21 cellular contexts compared by ENCODE assay signal in the genomic region with DNA sequence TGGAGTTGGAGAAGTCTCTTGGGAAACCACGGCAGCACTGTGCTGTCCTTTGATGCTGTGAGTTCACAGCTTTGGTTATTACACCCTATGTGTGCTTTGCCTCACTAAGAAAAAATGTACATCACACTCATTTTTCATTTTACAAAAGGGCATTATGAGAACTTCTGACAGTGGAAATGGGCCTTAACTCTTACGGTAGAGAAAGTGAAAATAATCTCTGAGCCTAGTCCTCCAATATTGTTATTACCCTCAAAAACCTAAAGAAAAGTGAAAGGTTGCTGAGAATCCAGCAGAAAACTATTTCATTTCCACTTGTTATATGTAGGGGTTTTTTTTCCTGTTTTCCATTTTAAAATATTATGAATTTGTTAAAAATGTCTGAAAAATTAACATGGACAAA. TPM values are rescaled to one million over a fixed set of nuclear protein-coding genes. Genes with fewer than 3 reads are reported as not detected.
"Had no signal": no experiment of that assay in that cellular context is flagged by ENCODE, and none has a peak within 500 bp of the region (broad histone marks: within the 10 kb centered on the region; RNA-seq: fewer than 3 reads in every experiment).

No MANE protein-coding gene starts in this region.

- ATAC-seq: activated CD4-positive, CD25-positive, alpha-beta regulatory T cell treated with anti-CD3 and anti-CD28 coated beads, Interleukin-2, amount 50 U/mL, for 24 hours; left cardiac atrium; lower lobe of right lung; naive thymus-derived CD8-positive, alpha-beta T cell; stimulated activated naive CD8-positive, alpha-beta T cell treated with anti-CD3 and anti-CD28 coated beads, Interleukin-15, amount 100 ng/mL, for 72 hours had no signal

- H3K27ac ChIP-seq: esophagus muscularis mucosa, lower lobe of right lung, neutrophil, right atrium auricular region, skin epidermis, testis had no signal

- H3K4me1 ChIP-seq: esophagus muscularis mucosa, lower lobe of right lung, right atrium auricular region, testis had no signal

- H3K36me3 ChIP-seq: esophagus muscularis mucosa, lower lobe of right lung, neutrophil, right atrium auricular region had no signal

- H3K4me3 ChIP-seq: esophagus muscularis mucosa, lower lobe of right lung, right atrium auricular region, skin epidermis, testis had no signal

- DNase-seq: activated CD4-positive, alpha-beta T cell treated with anti-CD3 and anti-CD28 coated beads, Interleukin-2, amount 50 U/mL, for 4 hours; activated effector memory CD4-positive, alpha-beta T cell treated with anti-CD3 and anti-CD28 coated beads, Interleukin-2, amount 50 U/mL, for 16 hours; activated naive CD8-positive, alpha-beta T cell treated with anti-CD3 and anti-CD28 coated beads for 36 hours; activated T-cell treated with anti-CD3 and anti-CD28 coated beads, Interleukin-2, amount 50 U/mL, for 1 hour; anterior cingulate cortex; foreskin fibroblast; head of caudate nucleus; left cardiac atrium; lower lobe of right lung; naive thymus-derived CD8-positive, alpha-beta T cell; posterior cingulate gyrus; stimulated activated CD4-positive, alpha-beta T cell treated with anti-CD3 and anti-CD28 coated beads, Interleukin-4, amount 100 ng/mL, for 4 hours; stimulated activated naive CD8-positive, alpha-beta T cell treated with anti-CD3 and anti-CD28 coated beads, Interleukin-15, amount 100 ng/mL, for 72 hours; testis had no signal

- H3K27me3 ChIP-seq: esophagus muscularis mucosa, neutrophil, right atrium auricular region, testis had no signal

- H3K9me3 ChIP-seq: esophagus muscularis mucosa, lower lobe of right lung, neutrophil, right atrium auricular region, testis had no signal

RNA-seq across cellular contexts. Expression of gene OR13D1, which starts 8.2 kb away (rescaled TPM):
- total RNA-seq: activated naive CD8-positive, alpha-beta T cell treated with anti-CD3 and anti-CD28 coated beads for 36 hours; bronchial epithelial cell; chondrocyte; esophagus muscularis mucosa; left cardiac atrium; lower lobe of right lung; naive thymus-derived CD8-positive, alpha-beta T cell; right atrium auricular region had no signal
- polyA plus RNA-seq: naive thymus-derived CD8-positive, alpha-beta T cell had no signal
